22 cellular contexts compared by ENCODE assay signal in genomic region chr12:114614040-114614439, GRCh38.
DNase-seq lines count a peak whose midpoint lies in the region; ATAC-seq, FAIRE-seq and TF ChIP-seq lines count a peak whose summit lies in the region.
"Had no signal": no experiment of that assay in that cellular context is flagged by ENCODE, and none has a peak within 500 bp of the region (broad histone marks: within the 10 kb centered on the region; RNA-seq: fewer than 3 reads in every experiment).

No MANE protein-coding gene starts in this region.

- H3K9ac ChIP-seq in SK-N-SH (no peak overlapping the region), K562 (ENCODE audit: insufficient read depth in 1 of 2, low read depth in 2 of 2, low read length in 2 of 2) (no peak overlapping the region), H1 (replicated peaks in 1 of 4; ENCODE audit: extremely low read depth in 1 of 4, low read depth in 3 of 4, low read length in 3 of 4) (no peak overlapping the region)
- H3K9ac ChIP-seq: BLaER1 had no signal

- H2BK120ac ChIP-seq in H1 (replicated peaks; ENCODE audit: low read depth, low read length) = no peak overlapping the region

- no peak overlapping the region for H4K5ac ChIP-seq in H1 (ENCODE audit: insufficient read length, low read depth, low read length)

- H3K4me2 ChIP-seq in SK-N-SH (no peak overlapping the region), A549 (no peak overlapping the region), K562 (ENCODE audit: insufficient read depth, low read length) (no peak overlapping the region), H1 (ENCODE audit: insufficient read depth in 1 of 2, low read depth in 2 of 2, low read length in 2 of 2) (no peak overlapping the region)
- H3K4me2 ChIP-seq: BLaER1 had no signal

- TF ChIP-seq CTCF in SK-N-SH (IDR thresholded peaks at IDR 0.05) (no peak), A549 (IDR thresholded peaks at IDR 0.05) (no peak), K562 (IDR thresholded peaks at IDR 0.05 in 2 of 3, conservative IDR thresholded peaks at IDR 0.05 in 1 of 3; ENCODE audit: insufficient read depth in 2 of 3, low read depth in 1 of 3, low read length in 3 of 3) (no peak), H1 (IDR thresholded peaks at IDR 0.05; ENCODE audit: control extremely low read depth in 1 of 3, insufficient read depth in 1 of 3, low read depth in 1 of 3, low read length in 3 of 3) (no peak)

- no peak overlapping the region for H2BK15ac ChIP-seq in H1 (ENCODE audit: low read length)

- no peak for FAIRE-seq in A549 (lab: Jason Lieb, UNC)
- FAIRE-seq in K562 (lab: Jason Lieb, UNC) = no peak
- FAIRE-seq in H1 (lab: Jason Lieb, UNC) = no peak
- FAIRE-seq: G401.6, GM12891, GM19239 had no signal

- no peak overlapping the region for H2BK5ac ChIP-seq in H1 (ENCODE audit: low read depth, low read length)

- H4K91ac ChIP-seq in H1 (replicated peaks; ENCODE audit: insufficient read length, low read length) = no peak overlapping the region

- no peaks in the 10 kb centered on the region for H3K79me1 ChIP-seq in H1 (ENCODE audit: low read depth, low read length)

- no peak overlapping the region for H3K27ac ChIP-seq in SK-N-SH (ENCODE audit: low read depth in 2 of 2, low read length in 1 of 2)
- no peak overlapping the region for H3K27ac ChIP-seq in A549
- H3K27ac ChIP-seq in K562 (ENCODE audit: extremely low read depth, low read depth, low read length) = no peak overlapping the region
- no peak overlapping the region for H3K27ac ChIP-seq in H1 (ENCODE audit: low read depth, low read length)
- H3K27ac ChIP-seq: 22Rv1, BLaER1 had no signal

- H4K20me1 ChIP-seq in SK-N-SH (ENCODE audit: insufficient read depth) (no peaks in the 10 kb centered on the region), K562 (replicated peaks; ENCODE audit: control insufficient read depth, insufficient read depth, low read length) (no peaks in the 10 kb centered on the region), H1 (replicated peaks in 1 of 2; ENCODE audit: control insufficient read depth in 1 of 2, insufficient read depth in 2 of 2, low read length in 2 of 2) (no peaks in the 10 kb centered on the region)
- H4K20me1 ChIP-seq: BLaER1 had no signal

- H2AFZ ChIP-seq in SK-N-SH (ENCODE audit: low read depth) (no peak overlapping the region), K562 (ENCODE audit: low read depth, low read length) (no peak overlapping the region), H1 (ENCODE audit: low read length) (no peak overlapping the region)

- no peak overlapping the region for H2BK20ac ChIP-seq in H1 (ENCODE audit: low read length)

- H3K36me3 ChIP-seq in SK-N-SH (replicated peaks in 1 of 2; ENCODE audit: control insufficient read depth in 1 of 2, insufficient read depth in 2 of 2, low read length in 1 of 2) = no peaks in the 10 kb centered on the region
- no peaks in the 10 kb centered on the region for H3K36me3 ChIP-seq in K562 (ENCODE audit: control insufficient read depth, insufficient read depth, low read length)
- no peaks in the 10 kb centered on the region for H3K36me3 ChIP-seq in H1 (ENCODE audit: control insufficient read depth in 2 of 4, insufficient read depth in 4 of 4, low read length in 3 of 4)
- H3K36me3 ChIP-seq: BE2C, BLaER1 had no signal

- no peak overlapping the region for H3K14ac ChIP-seq in H1 (ENCODE audit: insufficient read length)

- TF ChIP-seq RAD21 in SK-N-SH (IDR thresholded peaks at IDR 0.05; ENCODE audit: low read length) (no peak), A549 (conservative IDR thresholded peaks at IDR 0.05 in 1 of 2, IDR thresholded peaks at IDR 0.05 in 1 of 2) (no peak), K562 (CRISPR knock-in tag; conservative IDR thresholded peaks at IDR 0.05 in 1 of 2, IDR thresholded peaks at IDR 0.05 in 1 of 2) (no peak), H1 (IDR thresholded peaks at IDR 0.05 in 1 of 2, conservative IDR thresholded peaks at IDR 0.05 in 1 of 2; ENCODE audit: low read depth in 2 of 2, low read length in 2 of 2) (no peak)

- H3K18ac ChIP-seq in H1 (ENCODE audit: extremely low read depth, low read length) = no peak overlapping the region

- no peak overlapping the region for H2BK12ac ChIP-seq in H1 (ENCODE audit: low read depth, low read length)

- no peaks in the 10 kb centered on the region for H3K9me3 ChIP-seq in SK-N-SH
- H3K9me3 ChIP-seq in A549 = peaks cover 8% of the 10 kb centered on the region; the same call in 2 of the 3 replicates
- H3K9me3 ChIP-seq in K562 (replicated peaks; ENCODE audit: control insufficient read depth, insufficient read depth, low read depth, low read length) = no peaks in the 10 kb centered on the region
- H3K9me3 ChIP-seq in H1 (ENCODE audit: insufficient read depth in 2 of 2, low read depth in 1 of 2, low read length in 1 of 2) = peaks cover 0 to 7% of the 10 kb centered on the region in 2 experiments; a peak in 1 of 4 replicates
- H3K9me3 ChIP-seq: BE2C had no signal

- no peak overlapping the region for H3K4ac ChIP-seq in H1 (replicated peaks; ENCODE audit: insufficient read length, low read depth, low read length)

- no peaks in the 10 kb centered on the region for H3K4me1 ChIP-seq in SK-N-SH (ENCODE audit: control insufficient read depth in 1 of 2, insufficient read depth in 2 of 2, low read depth in 1 of 2, low read length in 1 of 2)
- peaks cover 20% of the 10 kb centered on the region for H3K4me1 ChIP-seq in A549
- no peaks in the 10 kb centered on the region for H3K4me1 ChIP-seq in K562 (replicated peaks in 1 of 2; ENCODE audit: control insufficient read depth in 2 of 2, insufficient read depth in 2 of 2, low read length in 2 of 2)
- no peaks in the 10 kb centered on the region for H3K4me1 ChIP-seq in H1 (replicated peaks in 1 of 4; ENCODE audit: control insufficient read depth in 3 of 4, insufficient read depth in 4 of 4, low read length in 3 of 4)
- H3K4me1 ChIP-seq: BE2C had no signal

- no peak overlapping the region for H4K8ac ChIP-seq in H1 (ENCODE audit: extremely low read depth, insufficient read depth, low read length)

- no peaks in the 10 kb centered on the region for H3K9me1 ChIP-seq in K562 (ENCODE audit: control insufficient read depth, insufficient read depth, low read length)

- H3K56ac ChIP-seq in H1 (replicated peaks; ENCODE audit: insufficient read length, low read depth, low read length) = no peak overlapping the region

- CTCF ChIA-PET in SK-N-SH (lab: Yijun Ruan, JAX) = interaction anchor here (1.0 to 2.8 kb wide), 3 partner anchors 10 to 1304 kb away, joined by 4 to 13 read pairs (median 4); no protein-coding TSS in a partner anchor
- CTCF ChIA-PET in A549 (lab: Yijun Ruan, JAX) = interaction anchor here (1.3 to 3.7 kb wide), 3 partner anchors 10 to 633 kb away, joined by 3 to 15 read pairs (median 3); no protein-coding TSS in a partner anchor
- CTCF ChIA-PET in K562 (lab: Yijun Ruan, JAX; ENCODE audit: low intra/inter-chr PET ratio) = no interaction called here
- CTCF ChIA-PET in H1 (lab: Charles Lee; ENCODE audit: partially characterized antibody) = interaction anchor here (0.6 to 1.5 kb wide), 3 partner anchors 147 to 634 kb away, joined by 3 to 5 read pairs (median 4); no protein-coding TSS in a partner anchor

- H3K9me2 ChIP-seq in SK-N-SH = no peaks in the 10 kb centered on the region

- no peaks in the 10 kb centered on the region for H3F3A ChIP-seq in SK-N-SH (replicated peaks; ENCODE audit: insufficient read depth)

- WGBS in SK-N-SH (ENCODE audit: low lambda C conversion rate) = 34% methylated on average over 3 of the region's 3 CpGs
- 40% methylated on average over 3 of the region's 3 CpGs for WGBS in A549 (ENCODE audit: missing lambda C conversion rate)
- 3% methylated on average over 3 of the region's 3 CpGs for WGBS in K562 (ENCODE audit: insufficient coverage, low coverage, missing lambda C conversion rate)
- WGBS in H1 (ENCODE audit: extremely low coverage in 1 of 2, insufficient coverage in 1 of 2, insufficient read length in 1 of 2, insufficient replicate concordance in 2 of 2, low coverage in 1 of 2, low lambda C conversion rate in 2 of 2, missing lambda C conversion rate in 1 of 2), 2 experiments = 85% methylated on average over 3 of the region's 3 CpGs; no CpG with 5 or more reads in 1 of the 2 experiments

- TF ChIP-seq EP300 in SK-N-SH (IDR thresholded peaks at IDR 0.05; ENCODE audit: borderline replicate concordance in 1 of 2, low read depth in 1 of 2, low read length in 1 of 2) (no peak), A549 (IDR thresholded peaks at IDR 0.05) (no peak), K562 (IDR thresholded peaks at IDR 0.05; ENCODE audit: low read length) (no peak), H1 (IDR thresholded peaks at IDR 0.05; ENCODE audit: borderline replicate concordance in 1 of 2, low read depth in 2 of 2, low read length in 2 of 2) (no peak)

- no peak for DNase-seq in SK-N-SH
- DNase-seq in A549 (ENCODE audit: low read depth in 1 of 2, low spot score in 1 of 2) = no peak
- no peak for DNase-seq in K562 (ENCODE audit: extremely low read depth in 1 of 4, low spot score in 3 of 4)
- DNase-seq in H1 (ENCODE audit: low read depth in 1 of 2, low spot score in 2 of 2) = no peak
- DNase-seq in dermis blood vessel endothelial cell = no peak
- DNase-seq in activated CD4-positive, alpha-beta T cell treated with anti-CD3 and anti-CD28 coated beads, Interleukin-2, amount 50 U/mL, for 48 hours = no peak
- DNase-seq: ACHN; BE2C; C1 segment of cervical spinal cord; CD4-positive, alpha-beta memory T cell; CD4-positive, CD25-positive, alpha-beta regulatory T cell; CD8-positive, alpha-beta memory T cell; COR-L47; DMS 273 treated with DMSO at 0.1 percent for 48 hours; DMS79 treated with DMSO at 0.1 percent for 48 hours; GF-D8 had no signal

- H3K79me2 ChIP-seq in SK-N-SH (ENCODE audit: insufficient read depth) (no peaks in the 10 kb centered on the region), K562 (ENCODE audit: control insufficient read depth, insufficient read depth, low read length) (no peaks in the 10 kb centered on the region), H1 (ENCODE audit: control insufficient read depth in 1 of 2, insufficient read depth in 2 of 2, low read length in 2 of 2) (no peaks in the 10 kb centered on the region)

- POLR2A ChIA-PET in SK-N-SH (lab: Yijun Ruan, JAX) = no interaction called here
- POLR2A ChIA-PET in A549 (lab: Yijun Ruan, JAX) = no interaction called here
- POLR2A ChIA-PET in K562 (lab: Yijun Ruan, JAX) = interaction anchor here (0.6 kb wide), 1 partner anchor 915 kb away, joined by 5 read pairs; no protein-coding TSS in a partner anchor
- POLR2A ChIA-PET in H1 (lab: Charles Lee; ENCODE audit: partially characterized antibody) = no interaction called here

- no peak overlapping the region for H2AK5ac ChIP-seq in H1 (ENCODE audit: low read depth, low read length)

- no peaks in the 10 kb centered on the region for H3K23me2 ChIP-seq in H1 (ENCODE audit: low read depth, low read length)

- in situ Hi-C loops in K562 (cut with MboI) = no loop called here

- no peaks in the 10 kb centered on the region for H3K27me3 ChIP-seq in SK-N-SH (ENCODE audit: insufficient read depth)
- H3K27me3 ChIP-seq in K562 (ENCODE audit: control insufficient read depth in 2 of 2, insufficient read depth in 2 of 2, low read length in 2 of 2) = peaks cover 0 to 5% of the 10 kb centered on the region in 2 experiments; a peak in 1 of 5 replicates
- no peaks in the 10 kb centered on the region for H3K27me3 ChIP-seq in H1 (replicated peaks in 1 of 4; ENCODE audit: control insufficient read depth in 3 of 4, extremely low read depth in 1 of 4, insufficient read depth in 3 of 4, low read length in 3 of 4)
- H3K27me3 ChIP-seq: BLaER1 had no signal

- no peak overlapping the region for H3K23ac ChIP-seq in H1 (ENCODE audit: insufficient read length)

- TF ChIP-seq POLR2A in A549 (IDR thresholded peaks at IDR 0.05; ENCODE audit: low read length) (no peak), K562 (conservative IDR thresholded peaks at IDR 0.05) (no peak), H1 (IDR thresholded peaks at IDR 0.05; ENCODE audit: control extremely low read depth in 1 of 2, low read depth in 2 of 2, low read length in 2 of 2) (no peak)

- intact Hi-C loops in K562 (cut with micrococcal nuclease) = no loop called here

- ATAC-seq in SK-N-SH treated with all-trans-retinoic acid at 6 μM for 48 hours = no peak
- no peak for ATAC-seq in A549
- ATAC-seq in K562 = no peak

- H3K4me3 ChIP-seq in SK-N-SH (ENCODE audit: low read depth in 2 of 2, low read length in 1 of 2) (no peak overlapping the region), A549 (no peak overlapping the region), K562 (no peak overlapping the region), H1 (ENCODE audit: extremely low read depth in 1 of 4, insufficient read depth in 2 of 4, low read depth in 3 of 4, low read length in 4 of 4) (no peak overlapping the region)
- H3K4me3 ChIP-seq: BLaER1 had no signal

- BruUV-seq in K562 (replicated peaks; lab: Mats Ljungman, UMichigan) = no TSS peak
